ENCODE assay signal across 16 cellular contexts in genomic region chr12:48954781-48955501, GRCh38. TPM values are rescaled to one million over a fixed set of nuclear protein-coding genes. Genes with fewer than 3 reads are reported as not detected.
DNase-seq lines count a peak whose midpoint lies in the region; ATAC-seq and TF ChIP-seq lines count a peak whose summit lies in the region.
"Had no signal": no experiment of that assay in that cellular context is flagged by ENCODE, and none has a peak within 500 bp of the region (broad histone marks: within the 10 kb centered on the region; RNA-seq: fewer than 3 reads in every experiment).

No MANE protein-coding gene starts in this region.

- H2BK15ac ChIP-seq in H9 (ENCODE audit: low read depth, low read length), result no peak overlapping the region

- H4K5ac ChIP-seq in H9 (ENCODE audit: insufficient read length, low read depth, low read length), result no peak overlapping the region

- H3K9me3 Mint-ChIP-seq in H9 (no peaks in the 10 kb centered on the region; a peak in 1 of 5 replicates), T-cell (no peaks in the 10 kb centered on the region), immature natural killer cell (no peaks in the 10 kb centered on the region)

- no peak overlapping the region for H2AK5ac ChIP-seq in H9 (ENCODE audit: insufficient read length, low read length)

- no peak overlapping the region for H3K56ac ChIP-seq in H9 (ENCODE audit: insufficient read length, low read depth, low read length)

- H3K23ac ChIP-seq in H9 (ENCODE audit: insufficient read length, low read depth, low read length), result no peak overlapping the region

- no peak overlapping the region for H3K9ac ChIP-seq in H9 (ENCODE audit: extremely low read depth, insufficient read length, low read length)

- H3K4ac ChIP-seq in H9 (ENCODE audit: low read depth, low read length), result no peak overlapping the region

- no peak overlapping the region for H2BK120ac ChIP-seq in H9 (ENCODE audit: low read depth, low read length, poor library complexity, severe bottlenecking)

- H3K4me3 Mint-ChIP-seq in H9, result peak overlapping the region; percentile 97 to 99; a peak in 3 of 5 replicates
- H3K4me3 Mint-ChIP-seq in T-cell, result peak overlapping the region in 2 of 3 donors; percentile 95 to 98
- peak overlapping the region in 4 of 5 donors; percentile 15 to 95 (median 93) for H3K4me3 Mint-ChIP-seq in immature natural killer cell

- H3K9me3 ChIP-seq in H9 (ENCODE audit: control insufficient read depth, low read depth, low read length) (no peaks in the 10 kb centered on the region), body of pancreas (no peaks in the 10 kb centered on the region)
- H3K9me3 ChIP-seq: HAP-1, thoracic aorta had no signal

- H3K4me2 ChIP-seq in H9 (ENCODE audit: insufficient read depth, insufficient read length, low read length), result no peak overlapping the region

- H3K27ac ChIP-seq in ACC112 (ENCODE audit: low read depth, low read length) (no peak overlapping the region), H9 (ENCODE audit: insufficient read length, low read depth, low read length) (no peak overlapping the region), body of pancreas (no peak overlapping the region)
- H3K27ac ChIP-seq: foreskin keratinocyte had no signal

- CTCF ChIA-PET in T-cell (lab: Charles Lee), result interaction anchor here in 1 of 2 donors (0.6 kb wide), 1 partner anchor 57 kb away, joined by 3 read pairs; no protein-coding TSS in a partner anchor

- H3K4me1 Mint-ChIP-seq in H9 (peaks cover 23 to 24% of the 10 kb centered on the region in 2 experiments), T-cell (peaks cover 46 to 52% (median 50%) of the 10 kb centered on the region in 3 donors), immature natural killer cell (peaks cover 31 to 50% of the 10 kb centered on the region in 2 donors)

- no peak overlapping the region for H3K14ac ChIP-seq in H9 (ENCODE audit: insufficient read depth, low read length)

- no peak for TF ChIP-seq CTCF in H9 (conservative IDR thresholded peaks at IDR 0.05)
- no peak for TF ChIP-seq CTCF in body of pancreas (IDR thresholded peaks at IDR 0.05)

- H3K79me2 ChIP-seq in ACC112 (ENCODE audit: control insufficient read depth, insufficient read depth, low read length, unreplicated experiment) (peaks cover 60% of the 10 kb centered on the region), H9 (ENCODE audit: insufficient read depth, low read length) (peaks cover 38% of the 10 kb centered on the region; the same call in 1 of the 2 replicates)

- ATAC-seq in T-cell (replicated peaks in 1 of 4) (no peak), body of pancreas (no peak), HG03442 (IDR thresholded peaks at IDR 0.05; ENCODE audit: unreplicated experiment) (no peak)
- ATAC-seq: foreskin keratinocyte had no signal

- DNase-seq in H9 (no peak), T-cell (no peak), immature natural killer cell (no peak), NCI-H82 (lab: John Stamatoyannopoulos, UW) (no peak), body of pancreas (no peak), HCEC 1CT (no peak)
- DNase-seq: activated CD4-positive, alpha-beta T cell treated with anti-CD3 and anti-CD28 coated beads for 1 hour; brain microvascular endothelial cell; COR-L47; foreskin keratinocyte; NCI-H526; stimulated activated CD4-positive, alpha-beta T cell treated with anti-CD3 and anti-CD28 coated beads, Interleukin-2, amount 100 ng/mL, for 24 hours had no signal

- H3K27me3 Mint-ChIP-seq in H9 (ENCODE audit: low read depth) (peaks cover 2% of the 10 kb centered on the region; the same call in 1 of the 2 replicates), T-cell (no peaks in the 10 kb centered on the region), immature natural killer cell (ENCODE audit: low read depth in 3 of 3) (peaks cover 0 to 3% (median 3%) of the 10 kb centered on the region in 3 donors)

- peaks cover 9% of the 10 kb centered on the region for H3K4me1 ChIP-seq in ACC112 (ENCODE audit: control insufficient read depth, insufficient read depth, low read length, unreplicated experiment)
- 0 out of 2 replicates have a peak, but pooled peaks cover 2% of the 10 kb centered on the region for H3K4me1 ChIP-seq in H9 (ENCODE audit: insufficient read depth, low read length)
- peaks cover 17% of the 10 kb centered on the region for H3K4me1 ChIP-seq in body of pancreas

- H2BK12ac ChIP-seq in H9 (ENCODE audit: insufficient read length, low read depth, low read length), result no peak overlapping the region

- POLR2A ChIA-PET in T-cell (lab: Charles Lee), result interaction anchor here in 1 of 2 donors (0.6 kb wide), 1 partner anchor 32 kb away, joined by 4 read pairs; no protein-coding TSS in a partner anchor

- H3K36me3 Mint-ChIP-seq in H9 (ENCODE audit: insufficient read depth in 1 of 3, low read depth in 3 of 3) (peaks cover 8 to 52% (median 29%) of the 10 kb centered on the region in 3 experiments; a peak in 6 of 7 replicates), T-cell (peaks cover 6% of the 10 kb centered on the region), immature natural killer cell (no peaks in the 10 kb centered on the region)

- no peak overlapping the region for H2BK20ac ChIP-seq in H9 (ENCODE audit: low read depth, low read length, poor library complexity, severe bottlenecking)

- no peak overlapping the region for H4K8ac ChIP-seq in H9 (replicated peaks; ENCODE audit: insufficient read length, low read depth, low read length)

- peak overlapping the region; percentile 81 for H3K4me3 ChIP-seq in ACC112 (ENCODE audit: low read depth, low read length)
- H3K4me3 ChIP-seq in body of pancreas, result no peak overlapping the region

- H3K18ac ChIP-seq in H9 (ENCODE audit: insufficient read length, low read depth, low read length), result no peak overlapping the region

- H4K20me1 ChIP-seq in H9 (ENCODE audit: control insufficient read depth, insufficient read depth, insufficient read length), result no peaks in the 10 kb centered on the region

- H3K27me3 ChIP-seq in ACC112 (ENCODE audit: insufficient read depth, low read length) (no peaks in the 10 kb centered on the region), H9 (ENCODE audit: insufficient read depth, low read length) (no peaks in the 10 kb centered on the region), body of pancreas (no peaks in the 10 kb centered on the region)
- H3K27me3 ChIP-seq: brain microvascular endothelial cell, foreskin keratinocyte had no signal

- no peaks in the 10 kb centered on the region for H3K79me1 ChIP-seq in H9 (ENCODE audit: insufficient read depth, low read depth, low read length, poor library complexity, severe bottlenecking)

- intact Hi-C loops in body of pancreas (cut with DNase I), result no loop called here

- H2AFZ ChIP-seq in ACC112 (ENCODE audit: low read length, unreplicated experiment), result no peak overlapping the region
- no peak overlapping the region for H2AFZ ChIP-seq in H9 (ENCODE audit: low read length)

- no peak overlapping the region for H4K91ac ChIP-seq in H9 (ENCODE audit: insufficient read length, low read depth, low read length)

- H3K27ac Mint-ChIP-seq in H9 (0 out of 7 replicates have a peak overlapping the region, but pooled peaks of 1 of the 3 experiments have one; percentile 31), T-cell (peak overlapping the region; percentile 25 to 44), immature natural killer cell (peak overlapping the region in 4 of 6 donors; percentile 21 to 52 (median 42))

- peaks cover 9% of the 10 kb centered on the region for H3K23me2 ChIP-seq in H9 (ENCODE audit: insufficient read length, low read depth, low read length, poor library complexity, severe bottlenecking)

- no peak overlapping the region for H3T11ph ChIP-seq in H9 (ENCODE audit: low read length)

- no peak for TF ChIP-seq POLR2A in body of pancreas (IDR thresholded peaks at IDR 0.05)

- H3K36me3 ChIP-seq in ACC112 (ENCODE audit: insufficient read depth, low read length) (peaks cover 12% of the 10 kb centered on the region; the same call in 1 of the 2 replicates), body of pancreas (replicated peaks in 1 of 2; ENCODE audit: insufficient read depth in 1 of 2, low read depth in 2 of 2) (no peaks in the 10 kb centered on the region)
- H3K36me3 ChIP-seq: thoracic aorta had no signal

- no CpG with 5 or more reads among the region's 3 CpGs for WGBS in H9 (ENCODE audit: extremely low coverage, insufficient read length, low lambda C conversion rate)
- 83 to 88% methylated on average over 3 of the region's 3 CpGs for WGBS in body of pancreas, 2 donors

- no peak overlapping the region for H2BK5ac ChIP-seq in H9 (ENCODE audit: insufficient read length, low read length)

RNA-seq across cellular contexts. Expression of gene ARF3, which starts 2.3 kb away (rescaled TPM):
- total RNA-seq in H9 (2021) (254 and 263 TPM in 2 replicates), T-cell (10 to 100 TPM; 63.6 to 82.9 (median 74.3) TPM), body of pancreas (10 to 100 TPM; 22.3 to 24.1 TPM)
- 10 to 100 TPM; 31.2 to 40.7 (median 37.2) TPM for polyA plus RNA-seq in immature natural killer cell

RNA-seq across cellular contexts. Expression of gene WNT10B, which starts 16.6 kb away (rescaled TPM):
- 0.37 and 0.53 TPM in 2 replicates for total RNA-seq in H9 (2021)
- total RNA-seq in T-cell, result 10 to 100 TPM in 1 of 5 donors, 1 to 10 TPM in 4; 5.3 to 15.7 (median 8.9) TPM
- under 1 TPM in 2 of 3 donors, not detected in 1; 0.45 to 0.68 TPM for polyA plus RNA-seq in immature natural killer cell
- 1 to 10 TPM in 1 of 2 donors, not detected in 1; 1.3 TPM for total RNA-seq in body of pancreas

RNA-seq across cellular contexts. Expression of gene WNT1, which starts 23.2 kb away (rescaled TPM):
- not detected in 2 replicates for total RNA-seq in H9 (2021)
- 1 to 10 TPM in 2 of 5 donors, under 1 TPM in 3; 0.47 to 2.6 (median 0.85) TPM for total RNA-seq in T-cell
- polyA plus RNA-seq in immature natural killer cell, result 1 to 10 TPM in 1 of 3 donors, under 1 TPM in 1, not detected in 1; 0.86 to 1.2 TPM
- total RNA-seq in body of pancreas, result not detected
- total RNA-seq: foreskin keratinocyte had no signal
- polyA plus RNA-seq: foreskin keratinocyte had no signal

RNA-seq across cellular contexts. Expression of gene FKBP11, which starts 29.6 kb away (rescaled TPM):
- total RNA-seq in H9 (2021) (40.8 and 43.6 TPM in 2 replicates), T-cell (10 to 100 TPM; 55.6 to 83.0 (median 68.1) TPM), body of pancreas (10 to 100 TPM; 31.1 to 98.6 TPM)
- polyA plus RNA-seq in immature natural killer cell, result 100 to 1,000 TPM; 195 to 241 (median 226) TPM

RNA-seq across cellular contexts. Expression of gene DDN, which starts 44.2 kb away (rescaled TPM):
- total RNA-seq in H9 (2021) (0.35 and 0.39 TPM in 2 replicates), T-cell (1 to 10 TPM in 1 of 5 donors, under 1 TPM in 4; 0.09 to 1.3 (median 0.15) TPM), body of pancreas (under 1 TPM in 1 of 2 donors, not detected in 1; 0.66 TPM)
- not detected for polyA plus RNA-seq in immature natural killer cell
